ENCODE assay signal across 7 cellular contexts in the genomic region with DNA sequence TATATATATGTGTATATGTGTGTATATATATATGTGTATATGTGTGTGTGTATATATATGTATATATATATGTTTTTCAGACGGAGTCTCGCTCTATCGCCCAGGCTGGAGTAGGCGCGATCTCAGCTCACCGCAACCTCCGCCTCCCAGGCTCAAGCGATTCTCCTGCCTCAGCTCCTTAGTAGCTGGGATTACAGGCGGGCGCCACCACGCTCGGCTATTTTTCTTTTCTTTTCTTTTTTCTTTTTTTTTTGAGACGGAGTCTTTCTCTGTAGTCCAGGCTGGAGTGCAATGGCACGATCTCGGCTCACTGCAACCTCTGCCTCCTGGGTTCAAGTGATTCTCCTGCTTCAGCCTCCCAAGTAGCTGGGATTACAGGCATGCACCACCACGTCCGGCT. TPM values are rescaled to one million over a fixed set of nuclear protein-coding genes. Genes with fewer than 3 reads are reported as not detected.
DNase-seq lines count a peak whose midpoint lies in the region; ATAC-seq and TF ChIP-seq lines count a peak whose summit lies in the region.
"Not testable (repeated sequence)": the region's sequence is repeated elsewhere in the genome, so short reads cannot be mapped to it uniquely, and the experiment has no call there.
"Had no signal": no experiment of that assay in that cellular context is flagged by ENCODE, and none has a peak within 500 bp of the region (broad histone marks: within the 10 kb centered on the region; RNA-seq: fewer than 3 reads in every experiment).

No MANE protein-coding gene starts in this region.

- dilution Hi-C loops in mammary epithelial cell (cut with HindIII; ENCODE audit: low sequenced_read_pairs) = not testable (repeated sequence)

- H3K4me3 ChIP-seq in HCT116 (replicated peaks in 1 of 2; ENCODE audit: low read depth in 1 of 2, low read length in 2 of 2) = peak overlapping the region; percentile 74 to 83
- H3K4me3 ChIP-seq in mammary epithelial cell (replicated peaks in 1 of 3; ENCODE audit: insufficient read depth in 1 of 3, low read depth in 2 of 3, low read length in 3 of 3) = peak overlapping the region; percentile 63 to 84 (median 76)
- H3K4me3 ChIP-seq in left ventricle myocardium inferior = peak overlapping the region; percentile 81
- H3K4me3 ChIP-seq in neuron (ENCODE audit: low read length) = peak overlapping the region; percentile 81
- H3K4me3 ChIP-seq in upper lobe of left lung = peak overlapping the region; percentile 29 to 79 (median 72)

- H3K27ac ChIP-seq in HCT116 (ENCODE audit: low read depth, low read length) (peak overlapping the region; percentile 85), VCaP (peak overlapping the region; percentile 94), mammary epithelial cell (ENCODE audit: insufficient read depth, low read depth, low read length) (peak overlapping the region; percentile 43), upper lobe of left lung (peak overlapping the region in 2 of 4 donors; percentile 96 to 97)
- not testable (repeated sequence) for H3K27ac ChIP-seq in left ventricle myocardium inferior (replicated peaks)

- H2AFZ ChIP-seq in HCT116 (ENCODE audit: low read depth, low read length, poor library complexity, severe bottlenecking); mammary epithelial cell (ENCODE audit: low read depth, low read length); neuron (ENCODE audit: low read depth, low read length): not testable (repeated sequence)

- not testable (repeated sequence) for DNase-seq in HCT116 (ENCODE audit: low read depth, low spot score); mammary epithelial cell; left ventricle myocardium inferior; upper lobe of left lung

- not testable (repeated sequence) for TF ChIP-seq CTCF in HCT116 (IDR thresholded peaks at IDR 0.05 in 2 of 3, conservative IDR thresholded peaks at IDR 0.05 in 1 of 3; ENCODE audit: borderline replicate concordance in 1 of 3, insufficient read depth in 1 of 3, low read depth in 2 of 3, low read length in 2 of 3); VCaP (conservative IDR thresholded peaks at IDR 0.05); mammary epithelial cell (conservative IDR thresholded peaks at IDR 0.05 in 1 of 2, IDR thresholded peaks at IDR 0.05 in 1 of 2; ENCODE audit: extremely low read depth in 1 of 2, insufficient read depth in 1 of 2, low read depth in 1 of 2, low read length in 2 of 2); left ventricle myocardium inferior (IDR thresholded peaks at IDR 0.05; ENCODE audit: borderline replicate concordance); upper lobe of left lung (IDR thresholded peaks at IDR 0.05)

- H3K27me3 ChIP-seq in HCT116 (ENCODE audit: insufficient read depth, low read length); mammary epithelial cell (ENCODE audit: insufficient read depth, low read length); left ventricle myocardium inferior (ENCODE audit: low read depth); neuron (ENCODE audit: insufficient read depth, low read length); upper lobe of left lung: not testable (repeated sequence)

- TSS peak; percentile 60 for BruUV-seq in HCT116 (replicated peaks; lab: Mats Ljungman, UMichigan)
- not testable (repeated sequence) for BruUV-seq in mammary epithelial cell (replicated peaks; lab: Mats Ljungman, UMichigan)

- H3K79me2 ChIP-seq in HCT116 (ENCODE audit: insufficient read depth, low read length) (peaks cover 50% of the 10 kb centered on the region), mammary epithelial cell (ENCODE audit: insufficient read depth, low read length) (peaks cover 50% of the 10 kb centered on the region)

- H3K9me2 ChIP-seq in HCT116 (ENCODE audit: insufficient read depth) = not testable (repeated sequence)

- not testable (repeated sequence) for TF ChIP-seq RAD21 in HCT116 (IDR thresholded peaks at IDR 0.05; ENCODE audit: low read depth)

- intact Hi-C loops in HCT116 (cut with micrococcal nuclease); mammary epithelial cell (cut with micrococcal nuclease); left ventricle myocardium inferior (cut with micrococcal nuclease): not testable (repeated sequence)

- peak overlapping the region; percentile 71 for H3K4me2 ChIP-seq in HCT116 (ENCODE audit: low read length)
- peak overlapping the region; percentile 72 for H3K4me2 ChIP-seq in mammary epithelial cell (ENCODE audit: insufficient read depth, low read depth, low read length)

- POLR2A ChIA-PET in HCT116 (lab: Charles Lee) = interaction anchor here (1.2 to 5.2 kb wide), 2 partner anchors 33 to 41 kb away, joined by 3 to 32 read pairs; partner anchors contain the start of gene EHD2

- in situ Hi-C loops in mammary epithelial cell (cut with MboI; ENCODE audit: low sequenced_read_pairs in 2 of 2) = loop anchor here in 1 of 2 donors (5.0 kb wide), 1 partner anchor 34 kb away; the partner anchor contains the start of gene EHD2

- ATAC-seq in HCT116; upper lobe of left lung (ENCODE audit: low FRiP score in 2 of 2): not testable (repeated sequence)

- H3K9me3 ChIP-seq in HCT116 (ENCODE audit: control insufficient read depth in 1 of 2, insufficient read depth in 1 of 2, low read depth in 1 of 2, low read length in 2 of 2); mammary epithelial cell (replicated peaks; ENCODE audit: insufficient read depth, low read length); left ventricle myocardium inferior (replicated peaks); neuron (ENCODE audit: low read length); upper lobe of left lung: not testable (repeated sequence)

- not testable (repeated sequence) for TF ChIP-seq POLR2A in HCT116 (IDR thresholded peaks at IDR 0.05; ENCODE audit: borderline replicate concordance, extremely low read depth, insufficient read depth, insufficient read length); upper lobe of left lung (IDR thresholded peaks at IDR 0.05)

- CTCF ChIA-PET in HCT116 (lab: Charles Lee) = interaction anchor here (1.4 to 1.9 kb wide), 2 partner anchors 20 to 309 kb away, joined by 3 to 4 read pairs; no protein-coding TSS in a partner anchor
- CTCF ChIA-PET in mammary epithelial cell (lab: Charles Lee; ENCODE audit: low non-redundant PET) = not testable (repeated sequence)

- not testable (repeated sequence) for TF ChIP-seq EP300 in upper lobe of left lung (IDR thresholded peaks at IDR 0.05)

- H3K4me1 ChIP-seq in HCT116 (ENCODE audit: control insufficient read depth in 1 of 2, insufficient read depth in 2 of 2, low read length in 2 of 2) (peaks cover 25 to 43% of the 10 kb centered on the region in 2 experiments), mammary epithelial cell (ENCODE audit: insufficient read depth, low read length) (peaks cover 19% of the 10 kb centered on the region), left ventricle myocardium inferior (peaks cover 60% of the 10 kb centered on the region), upper lobe of left lung (peaks cover 39 to 55% (median 47%) of the 10 kb centered on the region in 4 donors)
- not testable (repeated sequence) for H3K4me1 ChIP-seq in neuron (ENCODE audit: insufficient read depth, low read length)

- H3K9ac ChIP-seq in HCT116 (ENCODE audit: low read length) (peak overlapping the region; percentile 88), mammary epithelial cell (ENCODE audit: insufficient read depth, low read length) (peak overlapping the region; percentile 43)

- 38% methylated on average over 10 of the region's 17 CpGs for WGBS in mammary epithelial cell (ENCODE audit: low coverage, missing lambda C conversion rate)
- 70 to 76% methylated on average over 17 of the region's 17 CpGs for WGBS in upper lobe of left lung, 2 donors

- RAD21 ChIA-PET in HCT116 (lab: Charles Lee; ENCODE audit: low non-redundant PET in 1 of 2, low total read pairs in 2 of 2, uncharacterized antibody in 2 of 2, unreplicated experiment in 2 of 2) = not testable (repeated sequence)

- H4K20me1 ChIP-seq in HCT116 (ENCODE audit: insufficient read depth); mammary epithelial cell (ENCODE audit: insufficient read depth, low read length): not testable (repeated sequence)

- H3K36me3 ChIP-seq in HCT116 (ENCODE audit: control insufficient read depth in 1 of 2, insufficient read depth in 2 of 2, low read length in 2 of 2) = peaks cover 31 to 47% of the 10 kb centered on the region in 2 experiments
- not testable (repeated sequence) for H3K36me3 ChIP-seq in mammary epithelial cell (ENCODE audit: insufficient read depth, low read length)
- H3K36me3 ChIP-seq in left ventricle myocardium inferior = peaks cover 50% of the 10 kb centered on the region
- peaks cover 37% of the 10 kb centered on the region for H3K36me3 ChIP-seq in neuron (ENCODE audit: insufficient read depth, low read length)
- H3K36me3 ChIP-seq in upper lobe of left lung = peaks cover 10 to 52% (median 42%) of the 10 kb centered on the region in 4 donors

RNA-seq across cellular contexts. Expression of gene NOP53, which starts 0.8 kb away (rescaled TPM):
- total RNA-seq in HCT116 (2021; ENCODE audit: unreplicated experiment) (322 TPM), mammary epithelial cell (100 to 1,000 TPM in 1 of 2 donors, 10 to 100 TPM in 1; 87.4 to 106 TPM), left ventricle myocardium inferior (169 TPM), upper lobe of left lung (100 to 1,000 TPM; 261 to 432 (median 282) TPM)
- polyA plus RNA-seq in HCT116 (2012) = 333 and 353 TPM in 2 replicates
- 71.7 TPM for polyA plus RNA-seq in mammary epithelial cell
- polyA minus RNA-seq in mammary epithelial cell = 43.9 TPM

RNA-seq across cellular contexts. Expression of gene SELENOW, which starts 32.4 kb away (rescaled TPM):
- total RNA-seq in HCT116 (2021; ENCODE audit: unreplicated experiment) (181 TPM), mammary epithelial cell (100 to 1,000 TPM; 262 to 392 TPM), left ventricle myocardium inferior (1,019 TPM), upper lobe of left lung (100 to 1,000 TPM; 194 to 455 (median 325) TPM)
- 177 and 232 TPM in 2 replicates for polyA plus RNA-seq in HCT116 (2012)
- polyA plus RNA-seq in mammary epithelial cell = 365 TPM
- polyA minus RNA-seq in mammary epithelial cell = 376 TPM

RNA-seq across cellular contexts. Expression of gene EHD2, which starts 32.9 kb away (rescaled TPM):
- total RNA-seq in HCT116 (2021; ENCODE audit: unreplicated experiment) (60.5 TPM), mammary epithelial cell (100 to 1,000 TPM; 111 to 178 TPM), left ventricle myocardium inferior (48.2 TPM), upper lobe of left lung (100 to 1,000 TPM in 4 of 6 donors, 10 to 100 TPM in 2; 80.7 to 426 (median 181) TPM)
- 66.6 and 71.3 TPM in 2 replicates for polyA plus RNA-seq in HCT116 (2012)
- 43.8 TPM for polyA plus RNA-seq in mammary epithelial cell
- 178 TPM for polyA minus RNA-seq in mammary epithelial cell

RNA-seq across cellular contexts. Expression of gene TPRX1, which starts 58.2 kb away (rescaled TPM):
- total RNA-seq in HCT116 (2021; ENCODE audit: unreplicated experiment) = not detected
- not detected in 2 replicates for polyA plus RNA-seq in HCT116 (2012)
- not detected for total RNA-seq in mammary epithelial cell
- not detected for polyA plus RNA-seq in mammary epithelial cell
- not detected for polyA minus RNA-seq in mammary epithelial cell
- not detected for total RNA-seq in left ventricle myocardium inferior
- total RNA-seq in upper lobe of left lung = not detected
- total RNA-seq: activated CD8-positive, alpha-beta memory T cell treated with anti-CD3 and anti-CD28 coated beads for 36 hours had no signal
